9 cellular contexts compared by ENCODE assay signal in the genomic region with DNA sequence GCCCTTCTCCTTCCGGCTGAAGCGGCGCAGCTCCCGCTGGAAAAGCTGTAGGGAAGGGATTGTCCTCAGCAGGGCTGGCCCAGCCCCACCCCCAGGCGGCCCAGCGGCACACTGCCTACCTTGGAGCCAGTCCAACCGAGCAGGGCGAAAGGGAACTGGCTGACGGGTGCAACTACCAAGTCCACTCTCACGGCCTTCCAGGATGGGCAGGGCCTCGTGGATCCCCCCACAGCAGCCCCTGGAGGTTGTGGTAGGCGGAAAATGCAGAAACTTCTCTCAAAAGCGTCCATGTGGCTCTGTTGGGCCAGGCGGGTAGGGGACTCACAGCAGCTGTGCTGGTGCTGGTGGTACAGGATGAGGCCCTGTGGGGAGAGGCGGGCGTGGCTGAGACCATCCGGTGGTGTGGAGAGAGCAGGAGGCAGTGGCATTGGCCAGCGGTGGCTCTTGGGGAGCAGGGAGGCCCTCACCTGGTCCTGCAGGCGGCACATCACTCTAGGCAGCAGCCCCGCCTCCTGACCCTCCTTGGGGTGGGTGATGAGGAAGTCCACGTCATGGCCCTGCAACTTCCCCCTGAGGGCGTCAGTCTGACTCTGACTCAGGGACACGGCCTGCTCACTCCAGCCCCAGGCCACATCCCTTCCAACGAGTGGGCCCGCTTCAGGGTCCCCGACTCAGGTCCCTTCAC. TPM values are rescaled to one million over a fixed set of nuclear protein-coding genes. Genes with fewer than 3 reads are reported as not detected.
DNase-seq lines count a peak whose midpoint lies in the region; ATAC-seq, FAIRE-seq and TF ChIP-seq lines count a peak whose summit lies in the region.
"Had no signal": no experiment of that assay in that cellular context is flagged by ENCODE, and none has a peak within 500 bp of the region (broad histone marks: within the 10 kb centered on the region; RNA-seq: fewer than 3 reads in every experiment).

No MANE protein-coding gene starts in this region.

- peaks cover 14 to 26% (median 16%) of the 10 kb centered on the region in 4 experiments for H3K36me3 ChIP-seq in H1 (ENCODE audit: control insufficient read depth in 2 of 4, insufficient read depth in 4 of 4, low read length in 3 of 4)

- H2BK120ac ChIP-seq in H1 (replicated peaks; ENCODE audit: low read depth, low read length): no peak overlapping the region

- ATAC-seq in T-helper 17 cell: peak; percentile 81
- peak; percentile 81 to 88 for ATAC-seq in naive thymus-derived CD8-positive, alpha-beta T cell

- DNase-seq in EH (ENCODE audit: low read depth): peak; percentile 86
- peak; percentile 70 for DNase-seq in HFFc6
- DNase-seq in T-helper 17 cell: no peak
- no peak for DNase-seq in H1 (ENCODE audit: low read depth in 1 of 2, low spot score in 2 of 2)
- DNase-seq in naive thymus-derived CD8-positive, alpha-beta T cell: peak in 7 of 10 donors; percentile 43 to 86 (median 49)
- DNase-seq in urothelium cell line (ENCODE audit: low spot score): no peak
- DNase-seq in iPS-NIHi7 (ENCODE audit: extremely low spot score): no peak
- no peak for DNase-seq in KG1 (lab: John Stamatoyannopoulos, UW)

- H4K8ac ChIP-seq in H1 (ENCODE audit: extremely low read depth, insufficient read depth, low read length): no peak overlapping the region

- no peak overlapping the region for H3K27ac ChIP-seq in H1 (ENCODE audit: low read depth, low read length)

- H3K4me1 Mint-ChIP-seq in HFFc6 (ENCODE audit: low read depth) (peaks cover 49% of the 10 kb centered on the region), T-helper 17 cell (peaks cover 11% of the 10 kb centered on the region)
- peaks cover 10 to 56% (median 40%) of the 10 kb centered on the region in 4 donors for H3K4me1 Mint-ChIP-seq in naive thymus-derived CD8-positive, alpha-beta T cell

- no peak overlapping the region for H2BK12ac ChIP-seq in H1 (ENCODE audit: low read depth, low read length)

- H3K14ac ChIP-seq in H1 (ENCODE audit: insufficient read length): no peak overlapping the region

- H2AK5ac ChIP-seq in H1 (ENCODE audit: low read depth, low read length): no peak overlapping the region

- TF ChIP-seq POLR2A in H1 (IDR thresholded peaks at IDR 0.05; ENCODE audit: control extremely low read depth in 1 of 2, low read depth in 2 of 2, low read length in 2 of 2): no peak

- H3K18ac ChIP-seq in H1 (ENCODE audit: extremely low read depth, low read length): no peak overlapping the region

- H2BK5ac ChIP-seq in H1 (ENCODE audit: low read depth, low read length): 0 out of 2 replicates have a peak overlapping the region, but pooled peaks have one; percentile 24

- H2BK20ac ChIP-seq in H1 (ENCODE audit: low read length): no peak overlapping the region

- no peak overlapping the region for H3K56ac ChIP-seq in H1 (replicated peaks; ENCODE audit: insufficient read length, low read depth, low read length)

- no peak overlapping the region for H3K4me3 ChIP-seq in H1 (ENCODE audit: extremely low read depth in 1 of 4, insufficient read depth in 2 of 4, low read depth in 3 of 4, low read length in 4 of 4)

- no peaks in the 10 kb centered on the region for H3K9me3 Mint-ChIP-seq in HFFc6
- no peaks in the 10 kb centered on the region for H3K9me3 Mint-ChIP-seq in naive thymus-derived CD8-positive, alpha-beta T cell

- no peak overlapping the region for H2BK15ac ChIP-seq in H1 (ENCODE audit: low read length)

- H3K23ac ChIP-seq in H1 (ENCODE audit: insufficient read length): no peak overlapping the region

- peaks cover 12% of the 10 kb centered on the region for H3K27me3 Mint-ChIP-seq in HFFc6 (ENCODE audit: insufficient read depth)
- no peaks in the 10 kb centered on the region for H3K27me3 Mint-ChIP-seq in T-helper 17 cell
- no peaks in the 10 kb centered on the region for H3K27me3 Mint-ChIP-seq in naive thymus-derived CD8-positive, alpha-beta T cell

- WGBS in H1 (ENCODE audit: extremely low coverage in 1 of 2, insufficient coverage in 1 of 2, insufficient read length in 1 of 2, insufficient replicate concordance in 2 of 2, low coverage in 1 of 2, low lambda C conversion rate in 2 of 2, missing lambda C conversion rate in 1 of 2), 2 experiments: 85% methylated on average over 22 of the region's 26 CpGs; no CpG with 5 or more reads in 1 of the 2 experiments

- no peaks in the 10 kb centered on the region for H3K4me1 ChIP-seq in H1 (replicated peaks in 1 of 4; ENCODE audit: control insufficient read depth in 3 of 4, insufficient read depth in 4 of 4, low read length in 3 of 4)

- TF ChIP-seq EP300 in H1 (IDR thresholded peaks at IDR 0.05; ENCODE audit: borderline replicate concordance in 1 of 2, low read depth in 2 of 2, low read length in 2 of 2): no peak

- FAIRE-seq in H1 (lab: Jason Lieb, UNC) (no peak), urothelium cell line (lab: Jason Lieb, UNC) (peak; percentile 46)

- no peak for TF ChIP-seq RAD21 in H1 (IDR thresholded peaks at IDR 0.05 in 1 of 2, conservative IDR thresholded peaks at IDR 0.05 in 1 of 2; ENCODE audit: low read depth in 2 of 2, low read length in 2 of 2)

- TF ChIP-seq CTCF in HFFc6 (IDR thresholded peaks at IDR 0.05) (no peak; the same call in 1 of the 2 replicates), H1 (IDR thresholded peaks at IDR 0.05; ENCODE audit: control extremely low read depth in 1 of 3, insufficient read depth in 1 of 3, low read depth in 1 of 3, low read length in 3 of 3) (no peak)

- no peaks in the 10 kb centered on the region for H3K79me2 ChIP-seq in H1 (ENCODE audit: control insufficient read depth in 1 of 2, insufficient read depth in 2 of 2, low read length in 2 of 2)

- H3K23me2 ChIP-seq in H1 (ENCODE audit: low read depth, low read length): no peaks in the 10 kb centered on the region

- H4K20me1 ChIP-seq in H1 (replicated peaks in 1 of 2; ENCODE audit: control insufficient read depth in 1 of 2, insufficient read depth in 2 of 2, low read length in 2 of 2): peaks cover 0 to 8% of the 10 kb centered on the region in 2 experiments

- no peak overlapping the region for H2AFZ ChIP-seq in H1 (ENCODE audit: low read length)

- no peak overlapping the region for H3K9ac ChIP-seq in H1 (replicated peaks in 1 of 4; ENCODE audit: extremely low read depth in 1 of 4, low read depth in 3 of 4, low read length in 3 of 4)

- POLR2A ChIA-PET in H1 (lab: Charles Lee; ENCODE audit: partially characterized antibody): interaction anchor here (5.5 kb wide), 1 partner anchor 8 kb away, joined by 48 read pairs; a partner anchor contains a TSS
- POLR2A ChIA-PET in naive thymus-derived CD8-positive, alpha-beta T cell (lab: Charles Lee): interaction anchor here (0.6 to 1.6 kb wide), 2 partner anchors 30 to 63 kb away, joined by 3 to 4 read pairs; a partner anchor contains a TSS

- CTCF ChIA-PET in H1 (lab: Charles Lee; ENCODE audit: partially characterized antibody): interaction anchor here (0.6 to 2.1 kb wide), 5 partner anchors 31 to 516 kb away, joined by 3 to 6 read pairs (median 4); no protein-coding TSS in a partner anchor

- H3K27ac Mint-ChIP-seq in HFFc6 (peak overlapping the region; percentile 91), T-helper 17 cell (peak overlapping the region; percentile 27)
- peak overlapping the region in 9 of 10 donors; percentile 28 to 94 (median 83) for H3K27ac Mint-ChIP-seq in naive thymus-derived CD8-positive, alpha-beta T cell

- no peaks in the 10 kb centered on the region for H3K9me3 ChIP-seq in T-helper 17 cell (ENCODE audit: control insufficient read depth, low read length, poor library complexity, severe bottlenecking)
- no peaks in the 10 kb centered on the region for H3K9me3 ChIP-seq in H1 (ENCODE audit: insufficient read depth in 2 of 2, low read depth in 1 of 2, low read length in 1 of 2)

- no peaks in the 10 kb centered on the region for H3K79me1 ChIP-seq in H1 (ENCODE audit: low read depth, low read length)

- no peak overlapping the region for H3K4me2 ChIP-seq in H1 (ENCODE audit: insufficient read depth in 1 of 2, low read depth in 2 of 2, low read length in 2 of 2)

- no peaks in the 10 kb centered on the region for H3K27me3 ChIP-seq in H1 (replicated peaks in 1 of 4; ENCODE audit: control insufficient read depth in 3 of 4, extremely low read depth in 1 of 4, insufficient read depth in 3 of 4, low read length in 3 of 4)

- no peak overlapping the region for H4K5ac ChIP-seq in H1 (ENCODE audit: insufficient read length, low read depth, low read length)

- no peak overlapping the region for H3K4ac ChIP-seq in H1 (replicated peaks; ENCODE audit: insufficient read length, low read depth, low read length)

- no peak overlapping the region for H4K91ac ChIP-seq in H1 (replicated peaks; ENCODE audit: insufficient read length, low read length)

- H3K36me3 Mint-ChIP-seq in HFFc6 (ENCODE audit: low read depth): peaks cover 30% of the 10 kb centered on the region
- H3K36me3 Mint-ChIP-seq in T-helper 17 cell (ENCODE audit: low read depth): peaks cover 8% of the 10 kb centered on the region
- peaks cover 0 to 59% (median 0%) of the 10 kb centered on the region in 3 donors for H3K36me3 Mint-ChIP-seq in naive thymus-derived CD8-positive, alpha-beta T cell

- H3K4me3 Mint-ChIP-seq in HFFc6 (peak overlapping the region; percentile 66), T-helper 17 cell (no peak overlapping the region)
- peak overlapping the region in 3 of 10 donors; percentile 28 to 56 (median 33) for H3K4me3 Mint-ChIP-seq in naive thymus-derived CD8-positive, alpha-beta T cell

RNA-seq across cellular contexts. Expression of a gene that starts 8.4 kb away (rescaled TPM):
- total RNA-seq in HFFc6 (2021; fragmentation: NEBNext Ultra II Directional; extraction: Animal tissue kit (Norgen Biotek cat#: 25700)): under 1 TPM in 4 of 6 experiments, not detected in 2; 0.26 to 0.51 (median 0.35) TPM
- total RNA-seq in T-helper 17 cell: under 1 TPM in 1 of 2 donors, not detected in 1; 0.92 TPM
- 1.4 and 2.1 TPM in 2 replicates for total RNA-seq in H1 (2021; fragmentation: NEBNext Ultra II Directional; extraction: Animal tissue kit (Norgen Biotek cat#: 25700))
- 2.9 and 4.3 TPM in 2 replicates for polyA plus RNA-seq in H1 (2011; rRNA removed)
- 4.5 TPM for polyA plus RNA-seq in H1 (2011; cell fraction: cytosol; rRNA removed)
- polyA plus RNA-seq in H1 (2011; cell fraction: nucleus; rRNA removed): 3.5 TPM
- 0.94 to 2.6 TPM (median 2.2 TPM) in 4 replicates for polyA plus RNA-seq in H1 (2012, experiment 1 of 2)
- 1.3 TPM for polyA plus RNA-seq in H1 (2012, experiment 2 of 2)
- 0.97 TPM for polyA plus RNA-seq in H1 (2013, experiment 1 of 2)
- polyA plus RNA-seq in H1 (2013, experiment 2 of 2): 0.90 TPM
- 0.88 and 1.6 TPM in 2 replicates for polyA minus RNA-seq in H1 (2011; rRNA and poly(A)+ RNA removed)
- polyA minus RNA-seq in H1 (2011; cell fraction: cytosol; rRNA and poly(A)+ RNA removed): not detected
- 0.80 TPM for polyA minus RNA-seq in H1 (2011; cell fraction: nucleus; rRNA and poly(A)+ RNA removed)
- 1 to 10 TPM; 3.3 to 3.9 TPM for total RNA-seq in naive thymus-derived CD8-positive, alpha-beta T cell
- not detected for polyA plus RNA-seq in naive thymus-derived CD8-positive, alpha-beta T cell
- total RNA-seq: kidney epithelial cell had no signal

RNA-seq across cellular contexts. Expression of a gene that starts 8.5 kb away (rescaled TPM):
- total RNA-seq in HFFc6 (2021; fragmentation: NEBNext Ultra II Directional; extraction: Animal tissue kit (Norgen Biotek cat#: 25700)): 10 to 100 TPM; 11.4 to 14.3 (median 12.1) TPM
- total RNA-seq in T-helper 17 cell: 10 to 100 TPM; 27.2 to 29.7 TPM
- total RNA-seq in H1 (2021; fragmentation: NEBNext Ultra II Directional; extraction: Animal tissue kit (Norgen Biotek cat#: 25700)): 14.5 and 14.9 TPM in 2 replicates
- 12.0 and 20.4 TPM in 2 replicates for polyA plus RNA-seq in H1 (2011; rRNA removed)
- 13.0 TPM for polyA plus RNA-seq in H1 (2011; cell fraction: cytosol; rRNA removed)
- 36.8 TPM for polyA plus RNA-seq in H1 (2011; cell fraction: nucleus; rRNA removed)
- polyA plus RNA-seq in H1 (2012, experiment 1 of 2): 10.1 to 15.2 TPM (median 13.5 TPM) in 4 replicates
- polyA plus RNA-seq in H1 (2012, experiment 2 of 2): 12.7 TPM
- 12.6 TPM for polyA plus RNA-seq in H1 (2013, experiment 1 of 2)
- 10.2 TPM for polyA plus RNA-seq in H1 (2013, experiment 2 of 2)
- polyA minus RNA-seq in H1 (2011; rRNA and poly(A)+ RNA removed): 9.6 TPM in 2 replicates
- polyA minus RNA-seq in H1 (2011; cell fraction: cytosol; rRNA and poly(A)+ RNA removed): 11.3 TPM
- 19.8 TPM for polyA minus RNA-seq in H1 (2011; cell fraction: nucleus; rRNA and poly(A)+ RNA removed)
- total RNA-seq in naive thymus-derived CD8-positive, alpha-beta T cell: 100 to 1,000 TPM in 1 of 2 experiments, 10 to 100 TPM in 1; 96.4 to 106 TPM
- 10 to 100 TPM; 11.1 to 24.8 (median 15.0) TPM for polyA plus RNA-seq in naive thymus-derived CD8-positive, alpha-beta T cell

RNA-seq across cellular contexts. Expression of a gene that starts 29.3 kb away (rescaled TPM):
- 100 to 1,000 TPM; 146 to 167 (median 153) TPM for total RNA-seq in HFFc6 (2021; fragmentation: NEBNext Ultra II Directional; extraction: Animal tissue kit (Norgen Biotek cat#: 25700))
- total RNA-seq in T-helper 17 cell: 100 to 1,000 TPM in 1 of 2 donors, 10 to 100 TPM in 1; 91.1 to 104 TPM
- total RNA-seq in H1 (2021; fragmentation: NEBNext Ultra II Directional; extraction: Animal tissue kit (Norgen Biotek cat#: 25700)): 30.9 and 32.1 TPM in 2 replicates
- polyA plus RNA-seq in H1 (2011; rRNA removed): 56.6 and 63.1 TPM in 2 replicates
- polyA plus RNA-seq in H1 (2011; cell fraction: cytosol; rRNA removed): 47.8 TPM
- 43.1 TPM for polyA plus RNA-seq in H1 (2011; cell fraction: nucleus; rRNA removed)
- polyA plus RNA-seq in H1 (2012, experiment 1 of 2): 33.1 to 42.9 TPM (median 38.9 TPM) in 4 replicates
- polyA plus RNA-seq in H1 (2012, experiment 2 of 2): 38.3 TPM
- 15.5 TPM for polyA plus RNA-seq in H1 (2013, experiment 1 of 2)
- 14.7 TPM for polyA plus RNA-seq in H1 (2013, experiment 2 of 2)
- 40.6 and 48.6 TPM in 2 replicates for polyA minus RNA-seq in H1 (2011; rRNA and poly(A)+ RNA removed)
- polyA minus RNA-seq in H1 (2011; cell fraction: cytosol; rRNA and poly(A)+ RNA removed): 17.3 TPM
- 25.1 TPM for polyA minus RNA-seq in H1 (2011; cell fraction: nucleus; rRNA and poly(A)+ RNA removed)
- total RNA-seq in naive thymus-derived CD8-positive, alpha-beta T cell: 100 to 1,000 TPM; 184 to 192 TPM
- polyA plus RNA-seq in naive thymus-derived CD8-positive, alpha-beta T cell: 100 to 1,000 TPM; 180 to 222 (median 218) TPM

RNA-seq across cellular contexts. Expression of a gene that starts 30.3 kb away (rescaled TPM):
- total RNA-seq in HFFc6 (2021; fragmentation: NEBNext Ultra II Directional; extraction: Animal tissue kit (Norgen Biotek cat#: 25700)): 10 to 100 TPM; 69.7 to 83.2 (median 76.4) TPM
- total RNA-seq in T-helper 17 cell: 1 to 10 TPM; 1.1 to 4.2 TPM
- total RNA-seq in H1 (2021; fragmentation: NEBNext Ultra II Directional; extraction: Animal tissue kit (Norgen Biotek cat#: 25700)): 39.4 and 41.2 TPM in 2 replicates
- 10.4 and 18.4 TPM in 2 replicates for polyA plus RNA-seq in H1 (2011; rRNA removed)
- 9.4 TPM for polyA plus RNA-seq in H1 (2011; cell fraction: cytosol; rRNA removed)
- polyA plus RNA-seq in H1 (2011; cell fraction: nucleus; rRNA removed): 49.1 TPM
- polyA plus RNA-seq in H1 (2012, experiment 1 of 2): 29.7 to 44.2 TPM (median 41.7 TPM) in 4 replicates
- polyA plus RNA-seq in H1 (2012, experiment 2 of 2): 26.9 TPM
- 44.5 TPM for polyA plus RNA-seq in H1 (2013, experiment 1 of 2)
- polyA plus RNA-seq in H1 (2013, experiment 2 of 2): 41.1 TPM
- polyA minus RNA-seq in H1 (2011; rRNA and poly(A)+ RNA removed): 8.0 and 10.4 TPM in 2 replicates
- polyA minus RNA-seq in H1 (2011; cell fraction: cytosol; rRNA and poly(A)+ RNA removed): 16.9 TPM
- polyA minus RNA-seq in H1 (2011; cell fraction: nucleus; rRNA and poly(A)+ RNA removed): 15.4 TPM
- total RNA-seq in naive thymus-derived CD8-positive, alpha-beta T cell: 10 to 100 TPM; 37.1 to 38.5 TPM
- polyA plus RNA-seq in naive thymus-derived CD8-positive, alpha-beta T cell: 10 to 100 TPM in 1 of 3 donors, 1 to 10 TPM in 2; 2.4 to 10.4 (median 4.2) TPM

RNA-seq across cellular contexts. Expression of a gene that starts 49.5 kb away (rescaled TPM):
- 100 to 1,000 TPM; 154 to 210 (median 183) TPM for total RNA-seq in HFFc6 (2021; fragmentation: NEBNext Ultra II Directional; extraction: Animal tissue kit (Norgen Biotek cat#: 25700))
- 10 to 100 TPM; 46.3 to 53.3 TPM for total RNA-seq in T-helper 17 cell
- 148 TPM in 2 replicates for total RNA-seq in H1 (2021; fragmentation: NEBNext Ultra II Directional; extraction: Animal tissue kit (Norgen Biotek cat#: 25700))
- 214 and 289 TPM in 2 replicates for polyA plus RNA-seq in H1 (2011; rRNA removed)
- polyA plus RNA-seq in H1 (2011; cell fraction: cytosol; rRNA removed): 206 TPM
- 348 TPM for polyA plus RNA-seq in H1 (2011; cell fraction: nucleus; rRNA removed)
- 147 to 186 TPM (median 179 TPM) in 4 replicates for polyA plus RNA-seq in H1 (2012, experiment 1 of 2)
- polyA plus RNA-seq in H1 (2012, experiment 2 of 2): 203 TPM
- 97.2 TPM for polyA plus RNA-seq in H1 (2013, experiment 1 of 2)
- polyA plus RNA-seq in H1 (2013, experiment 2 of 2): 100 TPM
- polyA minus RNA-seq in H1 (2011; rRNA and poly(A)+ RNA removed): 98.1 and 115 TPM in 2 replicates
- 58.5 TPM for polyA minus RNA-seq in H1 (2011; cell fraction: cytosol; rRNA and poly(A)+ RNA removed)
- polyA minus RNA-seq in H1 (2011; cell fraction: nucleus; rRNA and poly(A)+ RNA removed): 88.3 TPM
- total RNA-seq in naive thymus-derived CD8-positive, alpha-beta T cell: 10 to 100 TPM; 70.5 to 72.4 TPM
- polyA plus RNA-seq in naive thymus-derived CD8-positive, alpha-beta T cell: 100 to 1,000 TPM in 1 of 3 donors, 10 to 100 TPM in 2; 64.3 to 102 (median 89.4) TPM

Comparison
In these comparisons a context has a peak if more than half of its experiments do, and no peak if none do; other contexts are left out.
1. DNase-seq: peak in EH (single experiment), HFFc6 (single experiment) and naive thymus-derived CD8-positive, alpha-beta T cell (7 of 10); none in T-helper 17 cell (0 of 3), H1 (0 of 2), urothelium cell line (single experiment), iPS-NIHi7 (single experiment) and KG1 (single experiment).
2. H3K27ac Mint-ChIP-seq: peak in every context shown above with its lines; median percentile 91 in HFFc6; 83 in naive thymus-derived CD8-positive, alpha-beta T cell; 27 in T-helper 17 cell.